In genomic region chr13:32314968-32315254, GRCh38 we compare ENCODE assay signal across 8 cellular contexts. TPM values are rescaled to one million over a fixed set of nuclear protein-coding genes. Genes with fewer than 3 reads are reported as not detected.
A peak's percentile ranks its signal among the peaks of the same experiment; 100 is the strongest.
DNase-seq lines count a peak whose midpoint lies in the region; ATAC-seq and TF ChIP-seq lines count a peak whose summit lies in the region.

No MANE protein-coding gene starts in this region.

- H3K36me3 Mint-ChIP-seq in activated naive CD4-positive, alpha-beta T cell treated with anti-CD3 and anti-CD28 coated beads, Interleukin-2, amount 50 U/mL, for 72 hours: peaks cover 6 to 16% of the 10 kb centered on the region in 2 donors

- H3K27ac ChIP-seq in Peyer's patch (peak overlapping the region; percentile 87 to 99 (median 93)), heart left ventricle (peak overlapping the region; percentile 74 to 99 (median 92))

- H3K27me3 ChIP-seq in Peyer's patch (no peaks in the 10 kb centered on the region), heart left ventricle (no peaks in the 10 kb centered on the region)

- H3K27ac Mint-ChIP-seq in activated naive CD4-positive, alpha-beta T cell treated with anti-CD3 and anti-CD28 coated beads, Interleukin-2, amount 50 U/mL, for 72 hours: peak overlapping the region; percentile 100

- H3K9me3 ChIP-seq in Peyer's patch: no peaks in the 10 kb centered on the region
- no peaks in the 10 kb centered on the region for H3K9me3 ChIP-seq in heart left ventricle

- ATAC-seq in Right ventricle myocardium inferior: peak; percentile 56
- ATAC-seq in HG03045 (IDR thresholded peaks at IDR 0.05; ENCODE audit: unreplicated experiment): peak; percentile 20
- ATAC-seq in activated naive CD4-positive, alpha-beta T cell treated with anti-CD3 and anti-CD28 coated beads, Interleukin-2, amount 50 U/mL, for 72 hours: peak; percentile 61 to 66
- ATAC-seq in heart left ventricle: peak; percentile 25 to 45 (median 41)

- peak overlapping the region; percentile 70 to 85 (median 78) for H3K4me3 ChIP-seq in Peyer's patch
- H3K4me3 ChIP-seq in heart left ventricle: peak overlapping the region; percentile 43 to 91 (median 79)

- DNase-seq in Right ventricle myocardium inferior (ENCODE audit: missing footprints): peak; percentile 73
- DNase-seq in cardiac septum (ENCODE audit: low spot score): no peak
- peak in 2 of 3 donors; percentile 59 to 73 for DNase-seq in Peyer's patch
- DNase-seq in activated naive CD4-positive, alpha-beta T cell treated with anti-CD3 and anti-CD28 coated beads, Interleukin-2, amount 50 U/mL, for 72 hours (ENCODE audit: low spot score in 2 of 2): peak in 1 of 2 donors; percentile 61
- peak in 3 of 5 donors; percentile 37 to 41 (median 41) for DNase-seq in heart left ventricle
- DNase-seq in renal cortical epithelial cell (ENCODE audit: low read depth): peak; percentile 50
- no peak for DNase-seq in NCI-H1436 treated with DMSO at 0.1 percent for 48 hours (lab: John Stamatoyannopoulos, UW)

- TF ChIP-seq POLR2A in Peyer's patch (IDR thresholded peaks at IDR 0.05) (no peak), heart left ventricle (IDR thresholded peaks at IDR 0.05) (no peak)

- WGBS in heart left ventricle, 4 donors: 23 to 35% (median 28%) methylated on average over 7 of the region's 7 CpGs

- intact Hi-C loops in Right ventricle myocardium inferior (cut with DNase I) (loop anchor here (5.0 to 10.0 kb wide), 4 partner anchors 112 to 490 kb away; partner anchors contain the start of genes N4BP2L1 and N4BP2L2), cardiac septum (cut with DNase I) (loop anchor here (5.0 kb wide), 2 partner anchors 403 to 488 kb away; no protein-coding TSS in a partner anchor), heart left ventricle (cut with DNase I) (loop anchor here in 9 of 10 donors (5.0 to 10.0 kb wide), 10 partner anchors 68 to 490 kb away; partner anchors contain the start of gene N4BP2L2 (in 1 of the 9))

- H3K36me3 ChIP-seq in Peyer's patch (no peaks in the 10 kb centered on the region), heart left ventricle (no peaks in the 10 kb centered on the region)

- H3K4me1 ChIP-seq in Peyer's patch (peaks cover 0 to 3% (median 0%) of the 10 kb centered on the region in 4 donors), heart left ventricle (peaks cover 0 to 30% (median 5%) of the 10 kb centered on the region in 12 donors)

- H3K9me3 Mint-ChIP-seq in activated naive CD4-positive, alpha-beta T cell treated with anti-CD3 and anti-CD28 coated beads, Interleukin-2, amount 50 U/mL, for 72 hours: no peaks in the 10 kb centered on the region

- TF ChIP-seq CTCF in Peyer's patch (IDR thresholded peaks at IDR 0.05) (no peak), heart left ventricle (IDR thresholded peaks at IDR 0.05) (no peak)

RNA-seq across cellular contexts. Expression of gene ZAR1L, which starts 0.3 kb away (rescaled TPM):
- total RNA-seq in Right ventricle myocardium inferior (not detected), cardiac septum (not detected), Peyer's patch (not detected), heart left ventricle (not detected), renal cortical epithelial cell (not detected in 2 replicates)
- total RNA-seq in activated naive CD4-positive, alpha-beta T cell treated with anti-CD3 and anti-CD28 coated beads, Interleukin-2, amount 50 U/mL, for 72 hours: not detected
- polyA plus RNA-seq in heart left ventricle: not detected

RNA-seq across cellular contexts. Expression of gene BRCA2, which starts 0.4 kb away (rescaled TPM):
- total RNA-seq in Right ventricle myocardium inferior: 0.87 TPM
- 1.3 TPM for total RNA-seq in cardiac septum
- total RNA-seq in Peyer's patch: 10 to 100 TPM in 1 of 4 donors, 1 to 10 TPM in 3; 1.7 to 12.4 (median 2.7) TPM
- 10 to 100 TPM; 30.8 to 36.1 TPM for total RNA-seq in activated naive CD4-positive, alpha-beta T cell treated with anti-CD3 and anti-CD28 coated beads, Interleukin-2, amount 50 U/mL, for 72 hours
- 1 to 10 TPM in 2 of 9 donors, under 1 TPM in 7; 0.13 to 5.2 (median 0.42) TPM for total RNA-seq in heart left ventricle
- polyA plus RNA-seq in heart left ventricle: under 1 TPM; 0.04 to 0.12 TPM
- 0.89 and 3.8 TPM in 2 replicates for total RNA-seq in renal cortical epithelial cell

Comparison
In these comparisons a context has a peak if more than half of its experiments do, and no peak if none do; other contexts are left out.
1. DNase-seq: peak in Right ventricle myocardium inferior (single experiment), Peyer's patch (2 of 3), heart left ventricle (3 of 5) and renal cortical epithelial cell (single experiment); none in cardiac septum (single experiment) and NCI-H1436 treated with DMSO at 0.1 percent for 48 hours (single experiment).
2. Peak in every context shown above with its lines, with median percentiles within 50 percentile points of each other: ATAC-seq.